9 cellular contexts compared by ENCODE assay signal in the genomic region with DNA sequence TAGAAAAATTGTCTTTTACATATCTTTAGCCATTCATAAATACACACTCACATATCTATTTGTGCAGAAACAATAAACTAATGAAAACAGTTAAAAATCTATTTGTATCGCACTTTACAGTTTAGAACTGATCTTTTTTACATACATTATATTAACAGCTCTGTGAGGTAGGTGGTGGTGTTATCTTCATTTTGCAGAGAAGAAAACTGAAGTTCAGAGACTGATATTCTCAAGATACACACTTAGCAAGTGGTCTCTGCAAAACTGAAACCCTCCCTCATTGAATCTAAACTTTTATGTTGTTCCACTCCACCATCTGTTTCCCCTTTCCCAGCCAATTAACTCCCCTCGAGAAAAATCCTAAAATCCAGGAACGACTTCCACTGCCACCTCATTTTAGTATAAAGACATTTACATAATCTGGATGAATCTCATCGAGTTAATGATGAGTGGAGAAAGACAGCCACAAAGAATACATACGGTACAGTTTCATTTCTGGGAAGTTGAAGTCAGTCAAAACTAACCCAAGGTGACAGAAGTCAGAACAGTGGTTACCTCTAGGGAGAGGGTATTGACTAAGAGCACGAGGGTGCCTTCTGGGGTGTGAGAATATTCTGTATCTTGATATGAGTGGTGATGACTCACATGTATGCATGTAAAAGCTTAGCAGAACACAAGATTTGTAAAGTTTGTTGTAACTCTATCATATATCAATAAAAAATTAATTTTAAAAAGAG.
A peak's percentile ranks its signal among the peaks of the same experiment; 100 is the strongest.
DNase-seq lines count a peak whose midpoint lies in the region; ATAC-seq and TF ChIP-seq lines count a peak whose summit lies in the region.
"Had no signal": no experiment of that assay in that cellular context is flagged by ENCODE, and none has a peak within 500 bp of the region (broad histone marks: within the 10 kb centered on the region; RNA-seq: fewer than 3 reads in every experiment).

No MANE protein-coding gene starts in this region.

- no peak overlapping the region for H3K4me3 ChIP-seq in left ventricle myocardium inferior

- DNase-seq in natural killer cell treated with Interleukin-12 subunit alpha and Interleukin-12 subunit beta and Interleukin-15 and Interleukin-18, amount 100 ng/mL, for 72 hours (ENCODE audit: low spot score) = no peak
- no peak for DNase-seq in natural killer cell
- peak; percentile 64 for DNase-seq in OCI-M1 (lab: John Stamatoyannopoulos, UW)
- peak; percentile 17 for DNase-seq in stromal cell of bone marrow (ENCODE audit: low read depth)
- no peak for DNase-seq in left ventricle myocardium inferior
- no peak for DNase-seq in middle frontal gyrus (ENCODE audit: extremely low spot score, low spot score)
- DNase-seq in cerebellar cortex (ENCODE audit: low spot score) = no peak
- DNase-seq: NCI-H1048 had no signal

- H3K27ac ChIP-seq in left ventricle myocardium inferior (replicated peaks) = no peak overlapping the region

- H3K27me3 Mint-ChIP-seq in natural killer cell treated with Interleukin-12 subunit alpha and Interleukin-12 subunit beta and Interleukin-15 and Interleukin-18, amount 100 ng/mL, for 72 hours = peaks cover 0 to 3% of the 10 kb centered on the region in 2 donors
- H3K27me3 Mint-ChIP-seq in natural killer cell (ENCODE audit: low read depth in 2 of 2) = no peaks in the 10 kb centered on the region

- H3K27ac Mint-ChIP-seq in natural killer cell treated with Interleukin-12 subunit alpha and Interleukin-12 subunit beta and Interleukin-15 and Interleukin-18, amount 100 ng/mL, for 72 hours = peak overlapping the region; percentile 33 to 42
- no peak overlapping the region for H3K27ac Mint-ChIP-seq in natural killer cell

- peak overlapping the region; percentile 65 for H3K4me3 Mint-ChIP-seq in natural killer cell treated with Interleukin-12 subunit alpha and Interleukin-12 subunit beta and Interleukin-15 and Interleukin-18, amount 100 ng/mL, for 72 hours
- no peak overlapping the region for H3K4me3 Mint-ChIP-seq in natural killer cell

- peaks cover 0 to 12% of the 10 kb centered on the region in 2 donors for H3K4me1 Mint-ChIP-seq in natural killer cell treated with Interleukin-12 subunit alpha and Interleukin-12 subunit beta and Interleukin-15 and Interleukin-18, amount 100 ng/mL, for 72 hours (ENCODE audit: low read depth in 2 of 2)
- H3K4me1 Mint-ChIP-seq in natural killer cell = no peaks in the 10 kb centered on the region

- intact Hi-C loops in natural killer cell (cut with micrococcal nuclease) = no loop called here
- intact Hi-C loops in left ventricle myocardium inferior (cut with micrococcal nuclease) = no loop called here

- H3K36me3 Mint-ChIP-seq in natural killer cell treated with Interleukin-12 subunit alpha and Interleukin-12 subunit beta and Interleukin-15 and Interleukin-18, amount 100 ng/mL, for 72 hours = no peaks in the 10 kb centered on the region
- no peaks in the 10 kb centered on the region for H3K36me3 Mint-ChIP-seq in natural killer cell

- TF ChIP-seq CTCF in natural killer cell (IDR thresholded peaks at IDR 0.05) (no peak), left ventricle myocardium inferior (IDR thresholded peaks at IDR 0.05; ENCODE audit: borderline replicate concordance) (no peak)

- no peaks in the 10 kb centered on the region for H3K9me3 ChIP-seq in left ventricle myocardium inferior (replicated peaks)

- ATAC-seq in natural killer cell treated with Interleukin-12 subunit alpha and Interleukin-12 subunit beta and Interleukin-15 and Interleukin-18, amount 100 ng/mL, for 72 hours = peak; percentile 89 to 90
- ATAC-seq in natural killer cell (no peak), HG02763 (IDR thresholded peaks at IDR 0.05; ENCODE audit: unreplicated experiment) (peak; percentile 97)

- no peaks in the 10 kb centered on the region for H3K36me3 ChIP-seq in left ventricle myocardium inferior

- no peaks in the 10 kb centered on the region for H3K27me3 ChIP-seq in left ventricle myocardium inferior (ENCODE audit: low read depth)

- H3K4me1 ChIP-seq in left ventricle myocardium inferior = peaks cover 13% of the 10 kb centered on the region

- peaks cover 10% of the 10 kb centered on the region for H3K9me3 Mint-ChIP-seq in natural killer cell treated with Interleukin-12 subunit alpha and Interleukin-12 subunit beta and Interleukin-15 and Interleukin-18, amount 100 ng/mL, for 72 hours
- peaks cover 3 to 10% of the 10 kb centered on the region in 2 donors for H3K9me3 Mint-ChIP-seq in natural killer cell

Comparison
In these comparisons a context has a peak if more than half of its experiments do, and no peak if none do; other contexts are left out.
1. ATAC-seq: peak in natural killer cell treated with Interleukin-12 subunit alpha and Interleukin-12 subunit beta and Interleukin-15 and Interleukin-18, amount 100 ng/mL, for 72 hours (2 of 2) and HG02763 (single experiment); none in natural killer cell (0 of 3).
2. H3K27ac Mint-ChIP-seq: peak in natural killer cell treated with Interleukin-12 subunit alpha and Interleukin-12 subunit beta and Interleukin-15 and Interleukin-18, amount 100 ng/mL, for 72 hours (2 of 2); none in natural killer cell (0 of 2).
3. DNase-seq: peak in OCI-M1 (single experiment) and stromal cell of bone marrow (single experiment); none in natural killer cell treated with Interleukin-12 subunit alpha and Interleukin-12 subunit beta and Interleukin-15 and Interleukin-18, amount 100 ng/mL, for 72 hours (single experiment), natural killer cell (single experiment), left ventricle myocardium inferior (single experiment), middle frontal gyrus (single experiment) and cerebellar cortex (single experiment).